ENCODE assay signal across 29 cellular contexts in the genomic region with DNA sequence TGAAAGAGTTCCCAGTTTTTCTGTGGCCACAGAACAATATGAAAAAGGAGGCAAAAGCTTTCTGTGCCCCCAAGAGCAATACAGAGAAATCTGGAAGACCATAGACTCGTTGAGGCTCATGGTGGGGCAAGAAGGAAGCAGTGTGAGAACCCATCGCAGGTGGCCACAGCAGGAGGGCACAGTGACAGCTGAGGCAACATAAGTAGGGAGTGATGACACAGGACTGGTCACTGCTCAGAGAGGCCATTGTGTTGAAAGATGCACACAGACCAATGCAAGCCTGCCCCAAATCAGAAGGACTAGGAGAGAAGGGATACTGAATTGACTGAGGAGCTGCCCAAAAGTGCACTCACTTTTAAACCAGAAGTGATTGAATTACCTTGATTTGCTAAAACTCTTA.
"Had no signal": no experiment of that assay in that cellular context is flagged by ENCODE, and none has a peak within 500 bp of the region (broad histone marks: within the 10 kb centered on the region; RNA-seq: fewer than 3 reads in every experiment).

No MANE protein-coding gene starts in this region.

- H3K4me1 ChIP-seq: ascending aorta, body of pancreas had no signal

- FAIRE-seq: bronchial epithelial cell, colon, RCC 7860, TTC549 had no signal

- H3K9me3 Mint-ChIP-seq: activated CD4-positive, alpha-beta memory T cell treated with anti-CD3 and anti-CD28 coated beads for 36 hours; activated CD4-positive, alpha-beta T cell treated with anti-CD3 and anti-CD28 coated beads, Interleukin-2, amount 10 ng/mL, durations not matched to agents 7 days and 5 days; activated naive CD8-positive, alpha-beta T cell treated with anti-CD3 and anti-CD28 coated beads, Interleukin-2, amount 50 U/mL, for 24 hours had no signal

- ATAC-seq: activated naive CD4-positive, alpha-beta T cell treated with anti-CD3 and anti-CD28 coated beads, Interleukin-2, amount 50 U/mL, for 72 hours; activated naive CD8-positive, alpha-beta T cell treated with anti-CD3 and anti-CD28 coated beads, Interleukin-2, amount 50 U/mL, for 24 hours; activated T-cell treated with anti-CD3 and anti-CD28 coated beads, Interleukin-2, amount 50 U/mL, for 4 hours; body of pancreas; PC-3; T-cell had no signal

- H3K27ac Mint-ChIP-seq: activated CD4-positive, alpha-beta memory T cell treated with anti-CD3 and anti-CD28 coated beads for 36 hours; activated CD4-positive, alpha-beta T cell treated with anti-CD3 and anti-CD28 coated beads, Interleukin-2, amount 10 ng/mL, durations not matched to agents 7 days and 5 days; activated naive CD4-positive, alpha-beta T cell treated with anti-CD3 and anti-CD28 coated beads, Interleukin-2, amount 50 U/mL, for 72 hours; activated naive CD8-positive, alpha-beta T cell treated with anti-CD3 and anti-CD28 coated beads, Interleukin-2, amount 50 U/mL, for 24 hours; T-cell had no signal

- DNase-seq: activated CD4-positive, alpha-beta memory T cell treated with anti-CD3 and anti-CD28 coated beads for 36 hours; activated CD4-positive, alpha-beta T cell treated with anti-CD3 and anti-CD28 coated beads, Interleukin-2, amount 10 ng/mL, durations not matched to agents 7 days and 5 days; activated CD4-positive, CD25-positive, alpha-beta regulatory T cell; activated CD8-positive, alpha-beta memory T cell treated with anti-CD3 and anti-CD28 coated beads for 24 hours; activated effector memory CD4-positive, alpha-beta T cell treated with anti-CD3 and anti-CD28 coated beads, Interleukin-2, amount 50 U/mL, for 16 hours; activated naive CD4-positive, alpha-beta T cell treated with Interleukin-2 at 50 U/mL for 16 hours; activated naive CD8-positive, alpha-beta T cell treated with anti-CD3 and anti-CD28 coated beads, Interleukin-2, amount 50 U/mL, for 24 hours; activated T-cell treated with anti-CD3 and anti-CD28 coated beads, Interleukin-2, amount 50 U/mL, for 4 hours; amniotic stem cell; body of pancreas; central memory CD4-positive, alpha-beta T cell; NCI-H1105 treated with DMSO at 0.1 percent for 48 hours; NCI-H1436 treated with DMSO at 0.1 percent for 48 hours; NCI-H1930; NCI-H2171; NCI-H226; NCI-H524; PC-3; SHP77 treated with DMSO at 0.1 percent for 48 hours; T-cell; T-helper 2 cell; T1000 had no signal

- H3K4me1 Mint-ChIP-seq: activated CD4-positive, alpha-beta T cell treated with anti-CD3 and anti-CD28 coated beads, Interleukin-2, amount 10 ng/mL, durations not matched to agents 7 days and 5 days; activated naive CD8-positive, alpha-beta T cell treated with anti-CD3 and anti-CD28 coated beads, Interleukin-2, amount 50 U/mL, for 24 hours; T-cell had no signal

- H3K27me3 Mint-ChIP-seq: activated CD4-positive, alpha-beta T cell treated with anti-CD3 and anti-CD28 coated beads, Interleukin-2, amount 10 ng/mL, durations not matched to agents 7 days and 5 days had no signal

- H3K9me3 ChIP-seq: ascending aorta, body of pancreas had no signal

- H3K27ac ChIP-seq: ascending aorta, body of pancreas, VCaP had no signal

- H3K4me3 Mint-ChIP-seq: activated CD4-positive, alpha-beta memory T cell treated with anti-CD3 and anti-CD28 coated beads for 36 hours; activated CD4-positive, alpha-beta T cell treated with anti-CD3 and anti-CD28 coated beads, Interleukin-2, amount 10 ng/mL, durations not matched to agents 7 days and 5 days; activated naive CD8-positive, alpha-beta T cell treated with anti-CD3 and anti-CD28 coated beads, Interleukin-2, amount 50 U/mL, for 24 hours; activated T-cell treated with anti-CD3 and anti-CD28 coated beads, Interleukin-2, amount 50 U/mL, for 4 hours; T-cell had no signal

- H3K36me3 ChIP-seq: ascending aorta had no signal

- H3K36me3 Mint-ChIP-seq: activated CD4-positive, alpha-beta memory T cell treated with anti-CD3 and anti-CD28 coated beads for 36 hours; activated naive CD4-positive, alpha-beta T cell treated with anti-CD3 and anti-CD28 coated beads, Interleukin-2, amount 50 U/mL, for 72 hours; T-cell had no signal

- H3K4me3 ChIP-seq: ascending aorta, body of pancreas had no signal

- H3K27me3 ChIP-seq: ascending aorta, body of pancreas had no signal
